ENCODE assay signal across 22 cellular contexts in genomic region chr7:91957823-91958222, GRCh38.
"Had no signal": no experiment of that assay in that cellular context is flagged by ENCODE, and none has a peak within 500 bp of the region (broad histone marks: within the 10 kb centered on the region; RNA-seq: fewer than 3 reads in every experiment).

No MANE protein-coding gene starts in this region.

- H3K4me1 ChIP-seq: parathyroid adenoma had no signal

- H3K4me3 Mint-ChIP-seq: activated CD4-positive, alpha-beta T cell treated with anti-CD3 and anti-CD28 coated beads for 36 hours; activated naive CD4-positive, alpha-beta T cell treated with anti-CD3 and anti-CD28 coated beads, Interleukin-2, amount 50 U/mL, for 24 hours; natural killer cell treated with Interleukin-12 subunit alpha and Interleukin-12 subunit beta and Interleukin-15 and Interleukin-18, amount 100 ng/mL, for 72 hours; T-helper 2 cell treated with Interferon-gamma antibody and Interleukin-4, amounts not matched to agents 5 μg/mL and 100 μg/mL, for 36 hours; WTC11 had no signal

- H3K9me3 ChIP-seq: adrenal gland, gastrocnemius medialis, neutrophil, tibial artery had no signal

- H3K9me3 Mint-ChIP-seq: activated naive CD4-positive, alpha-beta T cell treated with anti-CD3 and anti-CD28 coated beads, Interleukin-2, amount 50 U/mL, for 24 hours; natural killer cell treated with Interleukin-12 subunit alpha and Interleukin-12 subunit beta and Interleukin-15 and Interleukin-18, amount 100 ng/mL, for 72 hours; T-helper 2 cell treated with Interferon-gamma antibody and Interleukin-4, amounts not matched to agents 5 μg/mL and 100 μg/mL, for 36 hours; WTC11 had no signal

- H3K27ac ChIP-seq: adrenal gland, dorsolateral prefrontal cortex, epithelial cell of prostate, neutrophil, parathyroid adenoma, tibial artery had no signal

- H2AFZ ChIP-seq: parathyroid adenoma had no signal

- DNase-seq: activated CD4-positive, alpha-beta T cell treated with anti-CD3 and anti-CD28 coated beads for 36 hours; activated CD4-positive, alpha-beta T cell treated with anti-CD3 and anti-CD28 coated beads, Interleukin-2, amount 50 U/mL, for 48 hours; activated gamma-delta T cell; caudate nucleus; dorsolateral prefrontal cortex; gastrocnemius medialis; head of caudate nucleus; stimulated activated CD4-positive, alpha-beta T cell treated with anti-CD3 and anti-CD28 coated beads, Interleukin-12 subunit alpha, Interleukin-12 subunit beta, amount 100 ng/mL, for 4 hours; stimulated activated CD4-positive, alpha-beta T cell treated with anti-CD3 and anti-CD28 coated beads, Interleukin-1b, Interleukin-23, amount 100 ng/mL, for 48 hours; stimulated activated CD8-positive, alpha-beta memory T cell treated with anti-CD3 and anti-CD28 coated beads, Interleukin-4, amount 100 ng/mL, for 48 hours; stimulated activated naive CD4-positive, alpha-beta T cell treated with Interleukin-2 at 50 U/mL for 16 hours; substantia nigra; tibial artery had no signal

- H3K4me3 ChIP-seq: adrenal gland, dorsolateral prefrontal cortex, gastrocnemius medialis, lung, tibial artery had no signal

- H3K27ac Mint-ChIP-seq: activated CD4-positive, alpha-beta T cell treated with anti-CD3 and anti-CD28 coated beads for 36 hours; activated naive CD4-positive, alpha-beta T cell treated with anti-CD3 and anti-CD28 coated beads, Interleukin-2, amount 50 U/mL, for 24 hours; natural killer cell treated with Interleukin-12 subunit alpha and Interleukin-12 subunit beta and Interleukin-15 and Interleukin-18, amount 100 ng/mL, for 72 hours; T-helper 2 cell treated with Interferon-gamma antibody and Interleukin-4, amounts not matched to agents 5 μg/mL and 100 μg/mL, for 36 hours; WTC11 had no signal

- H3K36me3 Mint-ChIP-seq: activated naive CD4-positive, alpha-beta T cell treated with anti-CD3 and anti-CD28 coated beads, Interleukin-2, amount 50 U/mL, for 24 hours; natural killer cell treated with Interleukin-12 subunit alpha and Interleukin-12 subunit beta and Interleukin-15 and Interleukin-18, amount 100 ng/mL, for 72 hours; WTC11 had no signal

- H3K27me3 Mint-ChIP-seq: activated CD4-positive, alpha-beta T cell treated with anti-CD3 and anti-CD28 coated beads for 36 hours; activated naive CD4-positive, alpha-beta T cell treated with anti-CD3 and anti-CD28 coated beads, Interleukin-2, amount 50 U/mL, for 24 hours; natural killer cell treated with Interleukin-12 subunit alpha and Interleukin-12 subunit beta and Interleukin-15 and Interleukin-18, amount 100 ng/mL, for 72 hours had no signal

- H3K27me3 ChIP-seq: adrenal gland, dorsolateral prefrontal cortex, gastrocnemius medialis, neutrophil, tibial artery had no signal

- H3K9ac ChIP-seq: parathyroid adenoma had no signal

- H3K36me3 ChIP-seq: adrenal gland, gastrocnemius medialis, neutrophil, tibial artery had no signal
